In the genomic region with DNA sequence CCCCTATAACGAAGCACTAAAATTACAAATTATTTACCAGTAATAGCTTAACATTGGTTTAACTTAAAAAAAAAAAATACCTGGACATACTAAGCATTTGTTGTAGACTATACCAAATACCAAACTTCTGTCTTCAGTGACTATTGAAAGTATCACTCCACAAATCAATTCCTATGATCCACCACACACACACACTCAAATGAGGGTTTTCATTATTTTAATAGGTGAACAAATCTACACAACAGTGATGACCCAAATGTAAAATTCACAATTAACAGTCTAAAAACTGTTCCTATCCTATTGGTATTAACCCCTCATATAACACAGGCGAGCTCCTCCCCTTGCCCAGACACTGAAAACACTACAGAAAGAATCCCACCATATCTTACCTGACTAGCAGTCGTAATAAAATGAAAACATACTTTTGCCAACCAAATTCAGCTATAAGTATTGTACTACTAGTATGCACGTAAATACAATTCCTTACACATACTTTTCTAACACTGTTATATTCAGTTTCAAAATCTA, we compare ENCODE assay signal across 8 cellular contexts. TPM values are rescaled to one million over a fixed set of nuclear protein-coding genes. Genes with fewer than 3 reads are reported as not detected.
DNase-seq lines count a peak whose midpoint lies in the region; ATAC-seq and TF ChIP-seq lines count a peak whose summit lies in the region.

No MANE protein-coding gene starts in this region.

- H3K4me1 ChIP-seq in RWPE2 (ENCODE audit: insufficient read depth, poor library complexity, severe bottlenecking) (peaks cover 27% of the 10 kb centered on the region), skeletal muscle satellite cell (ENCODE audit: control insufficient read depth, insufficient read depth, low read length) (peaks cover 20% of the 10 kb centered on the region)

- DNase-seq in NCI-H1694 treated with DMSO at 0.1 percent for 48 hours (lab: John Stamatoyannopoulos, UW) (peak; percentile 39), NCI-H1694 (lab: John Stamatoyannopoulos, UW) (no peak), RWPE2 (ENCODE audit: low spot score) (no peak), fibroblast of pulmonary artery (ENCODE audit: low read depth) (no peak), 8988T (no peak), GM10266 (ENCODE audit: extremely low spot score) (no peak), nucleus accumbens (lab: John Stamatoyannopoulos, UW) (no peak)

- H3K4me3 ChIP-seq in RWPE2 (ENCODE audit: severe bottlenecking) (peak overlapping the region; percentile 52), fibroblast of pulmonary artery (replicated peaks; ENCODE audit: low read depth, low read length) (peak overlapping the region; percentile 86), skeletal muscle satellite cell (ENCODE audit: low read length) (peak overlapping the region; percentile 78)

- H3K9me3 ChIP-seq in RWPE2 (ENCODE audit: severe bottlenecking) (peaks cover 4% of the 10 kb centered on the region), skeletal muscle satellite cell (replicated peaks; ENCODE audit: low read length) (peaks cover 5% of the 10 kb centered on the region)

- H3K4me2 ChIP-seq in skeletal muscle satellite cell (ENCODE audit: low read length), result peak overlapping the region; percentile 83

- no peak for TF ChIP-seq CTCF in RWPE2 (IDR thresholded peaks at IDR 0.05; ENCODE audit: poor library complexity, severe bottlenecking)
- TF ChIP-seq CTCF in fibroblast of pulmonary artery (IDR thresholded peaks at IDR 0.05; ENCODE audit: low read length, missing control alignments), result no peak
- no peak for TF ChIP-seq CTCF in GM10266 (IDR thresholded peaks at IDR 0.05; ENCODE audit: control insufficient read depth, insufficient read depth, low read depth, missing control alignments)

- H3K27ac ChIP-seq in RWPE2 (ENCODE audit: poor library complexity, severe bottlenecking), result peak overlapping the region; percentile 98

- H3K27me3 ChIP-seq in RWPE2 (ENCODE audit: insufficient read depth, poor library complexity, severe bottlenecking) (no peaks in the 10 kb centered on the region), skeletal muscle satellite cell (ENCODE audit: control insufficient read depth, insufficient read depth, low read length) (no peaks in the 10 kb centered on the region)

- ATAC-seq in RWPE2 (ENCODE audit: low read depth), result no peak

- H3K9ac ChIP-seq in skeletal muscle satellite cell (ENCODE audit: low read depth, low read length), result peak overlapping the region; percentile 87

- H3K36me3 ChIP-seq in RWPE2 (ENCODE audit: low read depth) (peaks cover 21% of the 10 kb centered on the region), skeletal muscle satellite cell (ENCODE audit: insufficient read depth, low read length) (peaks cover 5% of the 10 kb centered on the region)

RNA-seq across cellular contexts. Expression of gene SP3, which starts 2.5 kb away (rescaled TPM):
- 73.6 and 75.3 TPM in 2 replicates for total RNA-seq in skeletal muscle satellite cell (2012; rRNA removed)
